ENCODE assay signal across 9 cellular contexts in genomic region chr7:44581426-44581906, GRCh38. TPM values are rescaled to one million over a fixed set of nuclear protein-coding genes. Genes with fewer than 3 reads are reported as not detected.
DNase-seq lines count a peak whose midpoint lies in the region; ATAC-seq and TF ChIP-seq lines count a peak whose summit lies in the region.
"Had no signal": no experiment of that assay in that cellular context is flagged by ENCODE, and none has a peak within 500 bp of the region (broad histone marks: within the 10 kb centered on the region; RNA-seq: fewer than 3 reads in every experiment).

No MANE protein-coding gene starts in this region.

- H3K4me1 ChIP-seq in stomach, result peaks cover 13 to 35% (median 32%) of the 10 kb centered on the region in 4 donors

- H3K27me3 Mint-ChIP-seq in CD14-positive monocyte (ENCODE audit: low read depth in 3 of 3), result no peaks in the 10 kb centered on the region

- ATAC-seq in GM19324 (IDR thresholded peaks at IDR 0.05; ENCODE audit: low FRiP score, unreplicated experiment), result peak; percentile 21
- ATAC-seq in HG03342 (IDR thresholded peaks at IDR 0.05; ENCODE audit: unreplicated experiment), result peak; percentile 19

- intact Hi-C loops in CD14-positive monocyte (cut with micrococcal nuclease) (loop anchor here (5.0 to 10.0 kb wide), 4 partner anchors 53 to 531 kb away; partner anchors contain the start of genes H2AZ2 (in 1 of the 2), PURB (in 1 of the 2) and TBRG4 (in 1 of the 2)), stomach (cut with DNase I; ENCODE audit: low total_unique reads) (no loop called here)

- peaks cover 23 to 37% of the 10 kb centered on the region in 2 donors for H3K36me3 Mint-ChIP-seq in CD14-positive monocyte

- no peaks in the 10 kb centered on the region for H3K27me3 ChIP-seq in WERI-Rb-1 (ENCODE audit: insufficient read depth, low read depth, severe bottlenecking)
- H3K27me3 ChIP-seq in stomach, result no peaks in the 10 kb centered on the region

- H3K4me1 Mint-ChIP-seq in CD14-positive monocyte, result peaks cover 20% of the 10 kb centered on the region

- peak overlapping the region; percentile 86 for H3K4me3 ChIP-seq in WERI-Rb-1 (ENCODE audit: low read depth, low read length)
- peak overlapping the region; percentile 73 to 91 (median 86) for H3K4me3 ChIP-seq in stomach

- H3K27ac ChIP-seq in WERI-Rb-1, result peak overlapping the region; percentile 93
- H3K27ac ChIP-seq in cingulate gyrus (ENCODE audit: low read depth, low read length), result peak overlapping the region; percentile 95
- H3K27ac ChIP-seq in stomach, result peak overlapping the region; percentile 88 to 99 (median 97)

- H3K36me3 ChIP-seq in WERI-Rb-1, result peaks cover 40% of the 10 kb centered on the region
- H3K36me3 ChIP-seq in stomach, result peaks cover 21 to 41% (median 36%) of the 10 kb centered on the region in 4 donors

- no peaks in the 10 kb centered on the region for H3K9me3 Mint-ChIP-seq in CD14-positive monocyte

- TF ChIP-seq POLR2A in stomach (IDR thresholded peaks at IDR 0.05), result no peak

- TF ChIP-seq EP300 in stomach (IDR thresholded peaks at IDR 0.05), result no peak

- H3K9me3 ChIP-seq in WERI-Rb-1 (ENCODE audit: severe bottlenecking), result no peaks in the 10 kb centered on the region
- H3K9me3 ChIP-seq in stomach, result no peaks in the 10 kb centered on the region

- TF ChIP-seq CTCF in CD14-positive monocyte (IDR thresholded peaks at IDR 0.05) (no peak), WERI-Rb-1 (IDR thresholded peaks at IDR 0.05; ENCODE audit: low read depth, low read length) (no peak), stomach (IDR thresholded peaks at IDR 0.05) (no peak)

- H3K4me3 Mint-ChIP-seq in CD14-positive monocyte, result peak overlapping the region; percentile 87 to 95

- 2 to 7% (median 3%) methylated on average over 9 to 28 of the region's 28 CpGs for WGBS in stomach, 5 donors

- DNase-seq in CD14-positive monocyte (ENCODE audit: low spot score) (no peak), WERI-Rb-1 (peak; percentile 25), lung microvascular endothelial cell (ENCODE audit: low read depth in 2 of 2) (peak; percentile 34), stomach (peak; percentile 30), GDM1 (lab: John Stamatoyannopoulos, UW) (no peak)

- peak overlapping the region; percentile 97 to 99 (median 99) for H3K27ac Mint-ChIP-seq in CD14-positive monocyte

RNA-seq across cellular contexts. Expression of gene TMED4, which starts 0.6 kb away (rescaled TPM):
- polyA plus RNA-seq in CD14-positive monocyte (10 to 100 TPM; 45.7 to 49.0 TPM), stomach (10 to 100 TPM; 13.4 to 36.1 (median 24.5) TPM)
- total RNA-seq in lung microvascular endothelial cell (50.6 and 77.8 TPM in 2 replicates), stomach (100 to 1,000 TPM in 4 of 5 donors, 10 to 100 TPM in 1; 60.7 to 235 (median 111) TPM)

RNA-seq across cellular contexts. Expression of gene DDX56, which starts 7.8 kb away (rescaled TPM):
- 10 to 100 TPM; 32.2 to 33.9 TPM for polyA plus RNA-seq in CD14-positive monocyte
- 37.0 and 40.7 TPM in 2 replicates for total RNA-seq in lung microvascular endothelial cell
- 10 to 100 TPM; 35.6 to 95.1 (median 47.4) TPM for total RNA-seq in stomach
- polyA plus RNA-seq in stomach, result 10 to 100 TPM; 40.9 to 98.7 (median 63.7) TPM

RNA-seq across cellular contexts. Expression of gene OGDH, which starts 25.0 kb away (rescaled TPM):
- polyA plus RNA-seq in CD14-positive monocyte, result 10 to 100 TPM; 41.0 to 49.9 TPM
- 28.1 and 39.9 TPM in 2 replicates for total RNA-seq in lung microvascular endothelial cell
- 10 to 100 TPM; 21.6 to 92.0 (median 56.5) TPM for total RNA-seq in stomach
- polyA plus RNA-seq in stomach, result 10 to 100 TPM; 19.8 to 31.8 (median 30.8) TPM

RNA-seq across cellular contexts. Expression of gene NPC1L1, which starts 40.3 kb away (rescaled TPM):
- polyA plus RNA-seq in CD14-positive monocyte (not detected), stomach (under 1 TPM in 2 of 3 donors, not detected in 1; 0.12 to 0.20 TPM)
- total RNA-seq in lung microvascular endothelial cell (not detected in 2 replicates), stomach (1 to 10 TPM in 3 of 5 donors, not detected in 2; 1.1 to 4.9 (median 1.6) TPM)
- total RNA-seq: NCI-H460 had no signal

Comparison
In these comparisons a context has a peak if more than half of its experiments do, and no peak if none do; other contexts are left out.
1. DNase-seq: peak in WERI-Rb-1 (single experiment), lung microvascular endothelial cell (2 of 2) and stomach (single experiment); none in CD14-positive monocyte (single experiment) and GDM1 (single experiment).
2. Peak in every context shown above with its lines, with median percentiles within 50 percentile points of each other: H3K27ac ChIP-seq.